ENCODE assay signal across 10 cellular contexts in the genomic region with DNA sequence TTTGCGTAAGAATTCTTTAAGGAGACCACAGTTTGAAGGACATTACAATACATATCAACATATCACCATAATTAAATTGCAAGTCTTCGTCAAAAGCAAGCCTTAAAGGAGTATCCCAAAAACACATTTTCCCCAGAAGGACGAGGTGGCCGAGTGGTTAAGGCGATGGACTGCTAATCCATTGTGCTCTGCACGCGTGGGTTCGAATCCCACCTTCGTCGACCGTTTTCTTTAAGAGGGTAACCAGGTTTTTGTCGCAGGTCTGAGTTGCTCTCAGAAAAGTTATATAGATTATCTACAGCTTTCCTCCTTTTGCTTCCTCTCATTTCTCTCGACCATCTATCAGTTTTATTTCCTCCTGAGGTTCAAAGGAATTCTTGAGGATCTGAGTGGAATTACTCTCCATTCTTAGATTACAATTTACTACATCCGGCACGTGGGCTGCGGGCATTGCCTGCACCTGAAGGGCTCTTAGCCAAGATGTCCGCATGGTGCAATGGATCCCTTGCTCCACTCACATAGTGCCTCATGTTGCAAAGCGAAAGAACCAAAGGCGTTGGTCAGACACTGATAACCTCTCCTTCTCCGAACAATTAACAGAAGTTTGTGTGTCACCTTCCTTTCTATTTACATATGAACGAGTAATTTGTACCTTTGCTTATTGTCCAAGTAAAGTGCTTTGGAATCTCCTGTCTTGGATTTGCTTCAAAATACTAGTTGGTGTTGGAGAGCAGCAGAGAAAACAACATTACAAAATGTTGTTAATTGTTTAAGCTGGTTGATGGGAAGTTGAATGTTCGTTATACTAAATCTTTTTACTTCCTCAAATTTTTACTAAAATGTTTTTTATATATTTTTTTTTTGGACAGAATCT. TPM values are rescaled to one million over a fixed set of nuclear protein-coding genes. Genes with fewer than 3 reads are reported as not detected.
A peak's percentile ranks its signal among the peaks of the same experiment; 100 is the strongest.
DNase-seq lines count a peak whose midpoint lies in the region; ATAC-seq and TF ChIP-seq lines count a peak whose summit lies in the region.
"Had no signal": no experiment of that assay in that cellular context is flagged by ENCODE, and none has a peak within 500 bp of the region (broad histone marks: within the 10 kb centered on the region; RNA-seq: fewer than 3 reads in every experiment).

No MANE protein-coding gene starts in this region.

- no peak for TF ChIP-seq CTCF in cardiac fibroblast (IDR thresholded peaks at IDR 0.05; ENCODE audit: low read depth, low read length)
- no peak for TF ChIP-seq CTCF in retinal pigment epithelial cell (conservative IDR thresholded peaks at IDR 0.05; ENCODE audit: low read depth, low read length)
- no peak for TF ChIP-seq CTCF in mucosa of descending colon (IDR thresholded peaks at IDR 0.05)

- peaks cover 75% of the 10 kb centered on the region for H3K27me3 Mint-ChIP-seq in activated CD8-positive, alpha-beta memory T cell treated with anti-CD3 and anti-CD28 coated beads, Interleukin-2, amount 10 ng/mL, durations not matched to agents 7 days and 5 days

- CTCF ChIA-PET in activated CD8-positive, alpha-beta memory T cell treated with anti-CD3 and anti-CD28 coated beads, Interleukin-2, amount 10 ng/mL, durations not matched to agents 7 days and 5 days (lab: Charles Lee) = no interaction called here

- no peaks in the 10 kb centered on the region for H3K4me1 ChIP-seq in mucosa of descending colon (ENCODE audit: low read depth)

- H3K4me1 Mint-ChIP-seq in activated CD8-positive, alpha-beta memory T cell treated with anti-CD3 and anti-CD28 coated beads, Interleukin-2, amount 10 ng/mL, durations not matched to agents 7 days and 5 days = peaks cover 4% of the 10 kb centered on the region

- no peaks in the 10 kb centered on the region for H3K36me3 ChIP-seq in mucosa of descending colon (ENCODE audit: low read depth)
- H3K36me3 ChIP-seq: transverse colon had no signal

- intact Hi-C loops in mucosa of descending colon (cut with DNase I, micrococcal nuclease) = no loop called here

- H3K27ac Mint-ChIP-seq in activated CD8-positive, alpha-beta memory T cell treated with anti-CD3 and anti-CD28 coated beads, Interleukin-2, amount 10 ng/mL, durations not matched to agents 7 days and 5 days = peak overlapping the region; percentile 30

- peaks cover 7% of the 10 kb centered on the region for H3K9me3 Mint-ChIP-seq in activated CD8-positive, alpha-beta memory T cell treated with anti-CD3 and anti-CD28 coated beads, Interleukin-2, amount 10 ng/mL, durations not matched to agents 7 days and 5 days (ENCODE audit: low read depth)

- DNase-seq in activated CD8-positive, alpha-beta memory T cell treated with anti-CD3 and anti-CD28 coated beads, Interleukin-2, amount 10 ng/mL, durations not matched to agents 7 days and 5 days = no peak
- no peak for DNase-seq in activated CD8-positive, alpha-beta memory T cell treated with anti-CD3 and anti-CD28 coated beads for 24 hours
- DNase-seq in NCI-H2171 treated with DMSO at 0.1 percent for 48 hours (lab: John Stamatoyannopoulos, UW) = peak; percentile 36
- DNase-seq in cardiac fibroblast (ENCODE audit: low read depth in 2 of 2) = peak; percentile 51 to 86
- no peak for DNase-seq in retinal pigment epithelial cell (ENCODE audit: low read depth)
- no peak for DNase-seq in cortex of kidney (lab: John Stamatoyannopoulos, UW)
- DNase-seq in mucosa of descending colon = no peak
- DNase-seq: transverse colon had no signal

- H3K9me3 ChIP-seq in mucosa of descending colon = no peaks in the 10 kb centered on the region
- H3K9me3 ChIP-seq: transverse colon had no signal

- peaks cover 4% of the 10 kb centered on the region for H3K36me3 Mint-ChIP-seq in activated CD8-positive, alpha-beta memory T cell treated with anti-CD3 and anti-CD28 coated beads, Interleukin-2, amount 10 ng/mL, durations not matched to agents 7 days and 5 days

- no peak overlapping the region for H3K4me3 Mint-ChIP-seq in activated CD8-positive, alpha-beta memory T cell treated with anti-CD3 and anti-CD28 coated beads, Interleukin-2, amount 10 ng/mL, durations not matched to agents 7 days and 5 days

- ATAC-seq in activated CD8-positive, alpha-beta memory T cell treated with anti-CD3 and anti-CD28 coated beads, Interleukin-2, amount 10 ng/mL, durations not matched to agents 7 days and 5 days = no peak
- ATAC-seq in HG02852 (IDR thresholded peaks at IDR 0.05; ENCODE audit: unreplicated experiment) (no peak), mucosa of descending colon (no peak)

- peak overlapping the region in 1 of 2 donors; percentile 30 for H3K4me3 ChIP-seq in cardiac fibroblast (replicated peaks in 1 of 2; ENCODE audit: low read depth in 2 of 2, low read length in 2 of 2)
- peak overlapping the region; percentile 63 for H3K4me3 ChIP-seq in retinal pigment epithelial cell (ENCODE audit: low read length)
- no peak overlapping the region for H3K4me3 ChIP-seq in mucosa of descending colon
- H3K4me3 ChIP-seq: transverse colon had no signal

RNA-seq across cellular contexts. Expression of gene POM121L2, which starts 14.0 kb away (rescaled TPM):
- total RNA-seq in activated CD8-positive, alpha-beta memory T cell treated with anti-CD3 and anti-CD28 coated beads, Interleukin-2, amount 10 ng/mL, durations not matched to agents 7 days and 5 days = not detected
- under 1 TPM in 2 of 3 donors, not detected in 1; 0.09 to 0.14 TPM for total RNA-seq in mucosa of descending colon
- total RNA-seq: posterior vena cava, transverse colon had no signal

RNA-seq across cellular contexts. Expression of gene PRSS16, which starts 50.6 kb away (rescaled TPM):
- total RNA-seq in activated CD8-positive, alpha-beta memory T cell treated with anti-CD3 and anti-CD28 coated beads, Interleukin-2, amount 10 ng/mL, durations not matched to agents 7 days and 5 days = under 1 TPM; 0.33 to 0.82 TPM
- 10 to 100 TPM; 13.0 to 32.1 (median 22.4) TPM for total RNA-seq in mucosa of descending colon

Comparison
In these comparisons a context has a peak if more than half of its experiments do, and no peak if none do; other contexts are left out.
1. DNase-seq: peak in NCI-H2171 treated with DMSO at 0.1 percent for 48 hours (single experiment) and cardiac fibroblast (2 of 2); none in activated CD8-positive, alpha-beta memory T cell treated with anti-CD3 and anti-CD28 coated beads, Interleukin-2, amount 10 ng/mL, durations not matched to agents 7 days and 5 days (single experiment), activated CD8-positive, alpha-beta memory T cell treated with anti-CD3 and anti-CD28 coated beads for 24 hours (single experiment), retinal pigment epithelial cell (single experiment), cortex of kidney (single experiment) and mucosa of descending colon (0 of 3).
2. RNA of gene PRSS16, which starts 50.6 kb away (total RNA-seq): 13.0 to 32.1 TPM in mucosa of descending colon; 0.33 to 0.82 TPM in activated CD8-positive, alpha-beta memory T cell treated with anti-CD3 and anti-CD28 coated beads, Interleukin-2, amount 10 ng/mL, durations not matched to agents 7 days and 5 days; every median in the first group is over 4 times any median in the second.